1 cellular context compared by ENCODE assay signal in genomic region chr4:80265571-80266266, GRCh38.
TF ChIP-seq lines count a peak whose summit lies in the region.

No MANE protein-coding gene starts in this region.

TF ChIP-seq in HEK293, 187 proteins besides CTCF, POLR2A, EP300 and RAD21 (continued from another document):
- no peak for TF ChIP-seq BCL6B (tag by site-specific recombination; IDR thresholded peaks at IDR 0.05)
- no peak for TF ChIP-seq ZNF692 (tag by site-specific recombination; IDR thresholded peaks at IDR 0.05)
- no peak for TF ChIP-seq ZFP41 (tag by site-specific recombination; IDR thresholded peaks at IDR 0.05; ENCODE audit: borderline replicate concordance)
- no peak for TF ChIP-seq ZNF704 (tag by site-specific recombination; IDR thresholded peaks at IDR 0.05)
- peak; percentile 69; the same call in 1 of the 2 replicates for TF ChIP-seq MEIS1 (CRISPR knock-in tag; IDR thresholded peaks at IDR 0.05; ENCODE audit: borderline replicate concordance)
- TF ChIP-seq ZNF660 (tag by site-specific recombination; IDR thresholded peaks at IDR 0.05): no peak; the same call in 1 of the 2 replicates
- TF ChIP-seq IKZF3 (tag by site-specific recombination; IDR thresholded peaks at IDR 0.05): 0 out of 2 replicates have a peak, but pooled peaks have one; percentile 19
- TF ChIP-seq ZNF16 (tag by site-specific recombination; IDR thresholded peaks at IDR 0.05; ENCODE audit: low read depth): no peak
- TF ChIP-seq ZNF266 (tag by site-specific recombination; IDR thresholded peaks at IDR 0.05; ENCODE audit: low read depth): no peak
- TF ChIP-seq ZNF114 (tag by site-specific recombination; IDR thresholded peaks at IDR 0.05): no peak
